1 cellular context compared by ENCODE assay signal in the genomic region with DNA sequence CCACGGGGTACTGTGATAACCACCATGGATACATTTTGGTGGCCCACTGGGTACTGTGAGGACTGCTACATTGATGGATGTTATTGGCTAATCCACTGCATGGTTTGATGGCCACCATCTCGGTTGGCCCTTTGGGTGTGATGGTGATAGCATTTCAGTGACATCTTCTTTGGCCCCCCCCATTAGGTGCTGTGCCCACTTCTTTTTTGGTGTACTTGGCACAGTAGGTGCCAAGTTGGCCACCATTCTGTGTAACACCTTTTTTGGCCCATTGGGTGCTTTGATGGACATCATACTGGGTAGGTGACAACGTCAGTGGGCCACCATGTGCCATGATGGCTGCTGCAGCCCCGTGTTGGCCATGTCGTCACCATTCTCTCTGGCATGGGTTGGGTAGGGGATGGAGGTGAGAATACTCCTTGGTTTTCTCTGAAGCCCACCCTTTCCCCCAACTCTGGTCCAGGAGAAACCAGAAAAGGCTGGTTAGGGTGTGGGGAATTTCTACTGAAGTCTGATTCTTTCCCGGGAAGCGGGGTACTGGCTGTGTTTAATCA.
TF ChIP-seq lines count a peak whose summit lies in the region.

No MANE protein-coding gene starts in this region.

TF ChIP-seq in K562, 482 proteins besides CTCF, POLR2A, EP300 and RAD21:
- TF ChIP-seq, protein P1, sequence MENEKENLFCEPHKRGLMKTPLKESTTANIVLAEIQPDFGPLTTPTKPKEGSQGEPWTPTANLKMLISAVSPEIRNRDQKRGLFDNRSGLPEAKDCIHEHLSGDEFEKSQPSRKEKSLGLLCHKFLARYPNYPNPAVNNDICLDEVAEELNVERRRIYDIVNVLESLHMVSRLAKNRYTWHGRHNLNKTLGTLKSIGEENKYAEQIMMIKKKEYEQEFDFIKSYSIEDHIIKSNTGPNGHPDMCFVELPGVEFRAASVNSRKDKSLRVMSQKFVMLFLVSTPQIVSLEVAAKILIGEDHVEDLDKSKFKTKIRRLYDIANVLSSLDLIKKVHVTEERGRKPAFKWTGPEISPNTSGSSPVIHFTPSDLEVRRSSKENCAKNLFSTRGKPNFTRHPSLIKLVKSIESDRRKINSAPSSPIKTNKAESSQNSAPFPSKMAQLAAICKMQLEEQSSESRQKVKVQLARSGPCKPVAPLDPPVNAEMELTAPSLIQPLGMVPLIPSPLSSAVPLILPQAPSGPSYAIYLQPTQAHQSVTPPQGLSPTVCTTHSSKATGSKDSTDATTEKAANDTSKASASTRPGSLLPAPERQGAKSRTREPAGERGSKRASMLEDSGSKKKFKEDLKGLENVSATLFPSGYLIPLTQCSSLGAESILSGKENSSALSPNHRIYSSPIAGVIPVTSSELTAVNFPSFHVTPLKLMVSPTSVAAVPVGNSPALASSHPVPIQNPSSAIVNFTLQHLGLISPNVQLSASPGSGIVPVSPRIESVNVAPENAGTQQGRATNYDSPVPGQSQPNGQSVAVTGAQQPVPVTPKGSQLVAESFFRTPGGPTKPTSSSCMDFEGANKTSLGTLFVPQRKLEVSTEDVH (IDR thresholded peaks at IDR 0.05; ENCODE audit: low read depth, partially characterized antibody), result no peak
- TF ChIP-seq, protein P2, sequence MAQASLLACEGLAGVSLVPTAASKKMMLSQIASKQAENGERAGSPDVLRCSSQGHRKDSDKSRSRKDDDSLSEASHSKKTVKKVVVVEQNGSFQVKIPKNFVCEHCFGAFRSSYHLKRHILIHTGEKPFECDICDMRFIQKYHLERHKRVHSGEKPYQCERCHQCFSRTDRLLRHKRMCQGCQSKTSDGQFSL (CRISPR knock-in tag; IDR thresholded peaks at IDR 0.05), result peak; percentile 16; the same call in 1 of the 2 replicates
- TF ChIP-seq, protein P2 (tag; IDR thresholded peaks at IDR 0.05), result no peak
- TF ChIP-seq E2F3 (CRISPR knock-in tag; IDR thresholded peaks at IDR 0.05) (0 out of 2 replicates have a peak, but pooled peaks have one; percentile 31), FOXA3 (CRISPR knock-in tag; conservative IDR thresholded peaks at IDR 0.05 in 1 of 2, IDR thresholded peaks at IDR 0.05 in 1 of 2) (peak in 1 of 2 experiments; percentile 19; a peak in 2 of 4 replicates), C11orf30 (IDR thresholded peaks at IDR 0.05; ENCODE audit: low read depth) (no peak)
